Comparison of ENCODE assay signal across 9 cellular contexts in genomic region chr5:129460951-129461815, GRCh38. TPM values are rescaled to one million over a fixed set of nuclear protein-coding genes. Genes with fewer than 3 reads are reported as not detected.
DNase-seq lines count a peak whose midpoint lies in the region; ATAC-seq and TF ChIP-seq lines count a peak whose summit lies in the region.
"Had no signal": no experiment of that assay in that cellular context is flagged by ENCODE, and none has a peak within 500 bp of the region (broad histone marks: within the 10 kb centered on the region; RNA-seq: fewer than 3 reads in every experiment).

No MANE protein-coding gene starts in this region.

- peak; percentile 49 for ATAC-seq in GM21390 (IDR thresholded peaks at IDR 0.05; ENCODE audit: unreplicated experiment)

- CTCF ChIA-PET in CD4-positive, alpha-beta memory T cell (lab: Charles Lee; ENCODE audit: partially characterized antibody): no interaction called here

- no peaks in the 10 kb centered on the region for H3K4me1 ChIP-seq in CD4-positive, alpha-beta memory T cell (ENCODE audit: insufficient read depth, low read length)
- H3K4me1 ChIP-seq in colonic mucosa: no peaks in the 10 kb centered on the region
- peaks cover 4 to 19% (median 9%) of the 10 kb centered on the region in 4 donors for H3K4me1 ChIP-seq in transverse colon

- H3K36me3 ChIP-seq in CD4-positive, alpha-beta memory T cell (ENCODE audit: insufficient read depth, low read length): no peaks in the 10 kb centered on the region
- H3K36me3 ChIP-seq in colonic mucosa (no peaks in the 10 kb centered on the region), transverse colon (no peaks in the 10 kb centered on the region)

- H3K9me3 ChIP-seq in CD4-positive, alpha-beta memory T cell (ENCODE audit: control insufficient read depth in 1 of 2, low read length in 2 of 2): no peaks in the 10 kb centered on the region
- H3K9me3 ChIP-seq in colonic mucosa: no peaks in the 10 kb centered on the region
- no peaks in the 10 kb centered on the region for H3K9me3 ChIP-seq in transverse colon

- H3K4me3 ChIP-seq in CD4-positive, alpha-beta memory T cell (ENCODE audit: low read length in 2 of 2): no peak overlapping the region
- peak overlapping the region; percentile 57 for H3K4me3 ChIP-seq in colonic mucosa
- peak overlapping the region in 3 of 4 donors; percentile 41 to 59 (median 45) for H3K4me3 ChIP-seq in transverse colon

- TF ChIP-seq CTCF in colonic mucosa (IDR thresholded peaks at IDR 0.05) (peak; percentile 35), transverse colon (IDR thresholded peaks at IDR 0.05) (peak; percentile 19 to 49 (median 33))

- H3K27ac Mint-ChIP-seq in CD4-positive, alpha-beta memory T cell: no peak overlapping the region

- H3K36me3 Mint-ChIP-seq in CD4-positive, alpha-beta memory T cell: peaks cover 0 to 8% of the 10 kb centered on the region in 2 donors

- H3K4me3 Mint-ChIP-seq in CD4-positive, alpha-beta memory T cell: peak overlapping the region in 5 of 8 donors; percentile 25 to 58 (median 44)

- POLR2A ChIA-PET in CD4-positive, alpha-beta memory T cell (lab: Charles Lee; ENCODE audit: partially characterized antibody): no interaction called here

- H3K9me3 Mint-ChIP-seq in CD4-positive, alpha-beta memory T cell: peaks cover 0 to 7% (median 1%) of the 10 kb centered on the region in 8 donors

- 0% methylated on average over 39 of the region's 90 CpGs; no CpG with 5 or more reads in 1 of the 2 donors for WGBS in transverse colon (ENCODE audit: low coverage in 1 of 2), 2 donors

- H3K27me3 Mint-ChIP-seq in CD4-positive, alpha-beta memory T cell: peaks cover 22 to 27% of the 10 kb centered on the region in 2 donors

- no peaks in the 10 kb centered on the region for H3K27me3 ChIP-seq in CD4-positive, alpha-beta memory T cell (ENCODE audit: insufficient read depth, low read length)
- H3K27me3 ChIP-seq in colonic mucosa: no peaks in the 10 kb centered on the region
- H3K27me3 ChIP-seq in transverse colon: peaks cover 33% of the 10 kb centered on the region

- intact Hi-C loops in CD4-positive, alpha-beta memory T cell (cut with micrococcal nuclease): no loop called here
- intact Hi-C loops in colonic mucosa (cut with DNase I) (no loop called here), transverse colon (cut with DNase I; ENCODE audit: low total_unique reads) (no loop called here)

- TF ChIP-seq POLR2A in transverse colon (IDR thresholded peaks at IDR 0.05): no peak

- no peak for TF ChIP-seq EP300 in transverse colon (IDR thresholded peaks at IDR 0.05; ENCODE audit: low read depth)

- DNase-seq in CD4-positive, alpha-beta memory T cell: no peak
- DNase-seq in NCI-H510A treated with DMSO at 0.1 percent for 48 hours (lab: John Stamatoyannopoulos, UW) (peak; percentile 39), colonic mucosa (peak; percentile 52), lung microvascular endothelial cell (ENCODE audit: low read depth in 2 of 2) (peak; percentile 0 to 14), transverse colon (peak; percentile 45), NCI-H2227 treated with DMSO at 0.1 percent for 48 hours (lab: John Stamatoyannopoulos, UW) (no peak)
- no peak for DNase-seq in stimulated activated CD4-positive, alpha-beta T cell treated with anti-CD3 and anti-CD28 coated beads, Interleukin-4, amount 100 ng/mL, for 4 hours

- H3K27ac ChIP-seq in CD4-positive, alpha-beta memory T cell (ENCODE audit: low read depth, low read length): no peak overlapping the region
- H3K27ac ChIP-seq in colonic mucosa (no peak overlapping the region), transverse colon (peak overlapping the region in 2 of 4 donors; percentile 1 to 17)

- H3K4me1 Mint-ChIP-seq in CD4-positive, alpha-beta memory T cell: peaks cover 6 to 15% (median 9%) of the 10 kb centered on the region in 4 donors

- in situ Hi-C loops in transverse colon (cut with MboI; ENCODE audit: low pct_ligation_motif_present in 1 of 4, low pct_unique_long_range_greater_than_20kb in 1 of 4, low sequenced_read_pairs in 3 of 4): no loop called here

- H3K9ac ChIP-seq in colonic mucosa (ENCODE audit: low read depth in 2 of 2, low read length in 2 of 2): peak overlapping the region; percentile 43 to 49

RNA-seq across cellular contexts. Expression of gene ADAMTS19, which starts 1.1 kb away (rescaled TPM):
- not detected for total RNA-seq in CD4-positive, alpha-beta memory T cell
- polyA plus RNA-seq in CD4-positive, alpha-beta memory T cell: not detected
- 1 to 10 TPM in 1 of 2 donors, under 1 TPM in 1; 0.80 to 1.1 TPM for total RNA-seq in colonic mucosa
- total RNA-seq in lung microvascular endothelial cell: not detected in 2 replicates
- total RNA-seq in transverse colon: under 1 TPM in 2 of 4 donors, not detected in 2; 0.16 to 0.96 TPM
- total RNA-seq: mononuclear cell had no signal

Comparison
In these comparisons a context has a peak if more than half of its experiments do, and no peak if none do; other contexts are left out.
1. DNase-seq: peak in NCI-H510A treated with DMSO at 0.1 percent for 48 hours (single experiment), colonic mucosa (single experiment), lung microvascular endothelial cell (2 of 2) and transverse colon (single experiment); none in CD4-positive, alpha-beta memory T cell (0 of 5), stimulated activated CD4-positive, alpha-beta T cell treated with anti-CD3 and anti-CD28 coated beads, Interleukin-4, amount 100 ng/mL, for 4 hours (0 of 2) and NCI-H2227 treated with DMSO at 0.1 percent for 48 hours (single experiment).
2. H3K4me3 ChIP-seq: peak in colonic mucosa (single experiment) and transverse colon (3 of 4); none in CD4-positive, alpha-beta memory T cell (0 of 2).